ENCODE assay signal across 8 cellular contexts in genomic region chr2:2613279-2614199, GRCh38.
DNase-seq lines count a peak whose midpoint lies in the region; ATAC-seq and TF ChIP-seq lines count a peak whose summit lies in the region.

No MANE protein-coding gene starts in this region.

- intact Hi-C loops in heart left ventricle (cut with DNase I) (loop anchor here in 1 of 10 donors (5.0 kb wide), 1 partner anchor 159 kb away; no protein-coding TSS in a partner anchor), tibial artery (cut with DNase I; ENCODE audit: low total_unique reads) (no loop called here)

- TF ChIP-seq CTCF in heart left ventricle (IDR thresholded peaks at IDR 0.05) (no peak), tibial artery (IDR thresholded peaks at IDR 0.05) (no peak)

- H3K4me1 ChIP-seq in heart left ventricle (peaks cover 0 to 11% (median 0%) of the 10 kb centered on the region in 12 donors), trophoblast cell (ENCODE audit: control insufficient read depth in 1 of 2, insufficient read depth in 2 of 2, low read length in 2 of 2) (peaks cover 0 to 2% of the 10 kb centered on the region in 2 experiments), tibial artery (peaks cover 0 to 10% (median 5%) of the 10 kb centered on the region in 4 donors)

- peak; percentile 97 for DNase-seq in DMS 273 (lab: John Stamatoyannopoulos, UW; ENCODE audit: unreplicated experiment)
- peak; percentile 64 to 87 for DNase-seq in SW 1271 (lab: John Stamatoyannopoulos, UW)
- peak; percentile 79 for DNase-seq in activated naive CD8-positive, alpha-beta T cell treated with anti-CD3 and anti-CD28 coated beads, Interleukin-2, amount 50 U/mL, for 16 hours (ENCODE audit: low read depth, low spot score)
- peak; percentile 87 to 95 (median 90) for DNase-seq in heart left ventricle
- DNase-seq in trophoblast cell, result peak; percentile 62 to 87
- peak; percentile 72 to 84 for DNase-seq in tibial artery

- peak overlapping the region; percentile 93 for H4K12ac ChIP-seq in trophoblast cell (ENCODE audit: low read depth, low read length)

- peaks cover 0 to 3% (median 0%) of the 10 kb centered on the region in 12 donors for H3K9me3 ChIP-seq in heart left ventricle
- no peaks in the 10 kb centered on the region for H3K9me3 ChIP-seq in trophoblast cell (ENCODE audit: insufficient read depth, low read depth, low read length)
- no peaks in the 10 kb centered on the region for H3K9me3 ChIP-seq in tibial artery

- H2BK5ac ChIP-seq in trophoblast cell (ENCODE audit: low read depth, low read length, poor library complexity), result no peak overlapping the region

- H3K9ac ChIP-seq in trophoblast cell (ENCODE audit: low read length), result no peak overlapping the region

- peaks cover 0 to 4% (median 0%) of the 10 kb centered on the region in 9 donors for H3K27me3 ChIP-seq in heart left ventricle
- H3K27me3 ChIP-seq in trophoblast cell (ENCODE audit: insufficient read depth, low read length), result no peaks in the 10 kb centered on the region
- no peaks in the 10 kb centered on the region for H3K27me3 ChIP-seq in tibial artery

- no peaks in the 10 kb centered on the region for H3K79me2 ChIP-seq in trophoblast cell (ENCODE audit: control insufficient read depth, insufficient read depth, low read length, poor library complexity)

- H3K27ac ChIP-seq in heart left ventricle, result peak overlapping the region in 11 of 12 donors; percentile 36 to 76 (median 60)
- H3K27ac ChIP-seq in trophoblast cell (ENCODE audit: low read depth, low read length), result no peak overlapping the region
- H3K27ac ChIP-seq in tibial artery, result no peak overlapping the region

- no peak overlapping the region for H3K18ac ChIP-seq in trophoblast cell (ENCODE audit: low read length)

- no peak overlapping the region for H2AK5ac ChIP-seq in trophoblast cell (ENCODE audit: low read length)

- TF ChIP-seq EP300 in Ishikawa (IDR thresholded peaks at IDR 0.05; ENCODE audit: borderline replicate concordance), result peak; percentile 52; the same call in 1 of the 2 replicates

- H3K4me2 ChIP-seq in trophoblast cell (ENCODE audit: low read length), result peak overlapping the region; percentile 96

- no peak overlapping the region for H2BK120ac ChIP-seq in trophoblast cell (ENCODE audit: insufficient read depth, low read length, poor library complexity)

- H4K8ac ChIP-seq in trophoblast cell (ENCODE audit: low read depth, low read length), result peak overlapping the region; percentile 94

- H4K91ac ChIP-seq in trophoblast cell (ENCODE audit: low read depth, low read length), result no peak overlapping the region

- no peak overlapping the region for H3K23ac ChIP-seq in trophoblast cell (ENCODE audit: low read length)

- H3K4ac ChIP-seq in trophoblast cell (ENCODE audit: low read depth, low read length), result peak overlapping the region; percentile 70

- H3K79me1 ChIP-seq in trophoblast cell (ENCODE audit: low read length), result peaks cover 2% of the 10 kb centered on the region

- ATAC-seq in GM21529 (IDR thresholded peaks at IDR 0.05; ENCODE audit: unreplicated experiment) (peak; percentile 100), heart left ventricle (peak; percentile 99 to 100 (median 100))

- peak overlapping the region; percentile 97 for H2AFZ ChIP-seq in trophoblast cell (ENCODE audit: insufficient read depth, low read length, poor library complexity)

- 11 to 18% (median 12%) methylated on average over 27 to 34 of the region's 34 CpGs for WGBS in heart left ventricle, 4 donors
- WGBS in trophoblast cell (ENCODE audit: extremely low coverage, insufficient coverage, insufficient read length), result no CpG with 5 or more reads among the region's 34 CpGs

- H3K4me3 ChIP-seq in heart left ventricle, result peak overlapping the region in 11 of 12 donors; percentile 7 to 62 (median 51)
- H3K4me3 ChIP-seq in trophoblast cell (ENCODE audit: low read depth, low read length), result peak overlapping the region; percentile 53
- peak overlapping the region; percentile 45 to 46 for H3K4me3 ChIP-seq in tibial artery

- TF ChIP-seq RAD21 in Ishikawa (IDR thresholded peaks at IDR 0.05; ENCODE audit: low read depth), result peak; percentile 1; the same call in 1 of the 2 replicates

- H2BK12ac ChIP-seq in trophoblast cell (ENCODE audit: low read length), result no peak overlapping the region

- peak overlapping the region; percentile 91 for H3K14ac ChIP-seq in trophoblast cell (ENCODE audit: low read length)

- TF ChIP-seq POLR2A in heart left ventricle (IDR thresholded peaks at IDR 0.05), result peak in 1 of 2 donors; percentile 44

- H3K36me3 ChIP-seq in heart left ventricle (no peaks in the 10 kb centered on the region), trophoblast cell (ENCODE audit: control insufficient read depth in 1 of 2, insufficient read depth in 2 of 2, low read length in 2 of 2) (no peaks in the 10 kb centered on the region), tibial artery (no peaks in the 10 kb centered on the region)

TF ChIP-seq in Ishikawa, 13 proteins besides CTCF, POLR2A, EP300 and RAD21:
- peak; percentile 75 for TF ChIP-seq USF1 (IDR thresholded peaks at IDR 0.05)
- peak; percentile 92 for TF ChIP-seq YY1 (IDR thresholded peaks at IDR 0.05; ENCODE audit: low read depth)
- TF ChIP-seq CREB1 (IDR thresholded peaks at IDR 0.05; ENCODE audit: low read depth), result peak; percentile 76
- TF ChIP-seq CEBPB (IDR thresholded peaks at IDR 0.05), result no peak
- no peak for TF ChIP-seq NFIC (IDR thresholded peaks at IDR 0.05)
- TF ChIP-seq MAX (IDR thresholded peaks at IDR 0.05), result peak; percentile 90
- peak; percentile 49; the same call in 1 of the 2 replicates for TF ChIP-seq TCF12 (IDR thresholded peaks at IDR 0.05; ENCODE audit: low read depth)
- peak; percentile 24; the same call in 1 of the 2 replicates for TF ChIP-seq TEAD4 (IDR thresholded peaks at IDR 0.05)

Comparison
In these comparisons a context has a peak if more than half of its experiments do, and no peak if none do; other contexts are left out.
1. H3K27ac ChIP-seq: peak in heart left ventricle (11 of 12); none in trophoblast cell (single experiment) and tibial artery (0 of 2).
2. Peak in every context shown above with its lines, with median percentiles within 50 percentile points of each other: DNase-seq and H3K4me3 ChIP-seq.